Comparison of ENCODE assay signal across 18 cellular contexts in the genomic region with DNA sequence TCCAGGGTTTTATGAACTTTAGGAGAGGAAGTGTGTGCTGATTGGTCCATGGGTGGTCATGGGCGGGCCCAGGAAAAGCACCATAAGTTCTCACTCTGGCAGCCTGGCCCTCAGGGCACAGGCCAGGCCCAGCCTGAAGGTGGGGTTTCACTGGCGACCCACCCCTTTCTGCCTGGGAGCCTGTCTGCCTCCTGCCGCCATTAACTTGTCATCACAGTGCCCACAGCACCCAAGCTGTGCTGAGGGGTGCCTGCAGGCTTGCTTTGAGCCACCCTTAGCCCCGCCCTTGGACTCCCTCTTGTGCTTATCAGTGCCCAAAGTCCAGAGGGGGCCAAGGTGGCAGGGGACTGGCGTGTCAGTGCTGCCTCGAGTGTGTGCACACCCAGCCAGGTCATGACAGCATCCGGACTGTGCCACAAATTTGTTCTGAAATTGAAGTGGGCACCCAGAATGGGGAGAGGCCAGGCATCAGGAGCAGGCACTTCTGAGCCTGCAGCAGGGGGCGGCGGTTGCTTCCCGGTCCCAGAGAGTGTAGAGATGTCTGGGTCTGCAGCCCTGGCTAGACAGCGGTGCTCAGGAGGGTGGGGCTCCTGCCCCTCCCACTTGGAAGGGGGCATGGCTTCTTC.
"Had no signal": no experiment of that assay in that cellular context is flagged by ENCODE, and none has a peak within 500 bp of the region (broad histone marks: within the 10 kb centered on the region; RNA-seq: fewer than 3 reads in every experiment).

No MANE protein-coding gene starts in this region.

- H3K4me1 ChIP-seq: breast epithelium, gastrocnemius medialis, heart right ventricle, thyroid gland, vagina had no signal

- H3K27me3 Mint-ChIP-seq: activated CD4-positive, alpha-beta T cell treated with anti-CD3 and anti-CD28 coated beads, Interleukin-2, amount 10 ng/mL, durations not matched to agents 24 days and 14 days; activated naive CD8-positive, alpha-beta T cell treated with anti-CD3 and anti-CD28 coated beads, Interleukin-2, amount 10 ng/mL, durations not matched to agents 7 days and 5 days had no signal

- H3K27ac Mint-ChIP-seq: activated CD4-positive, alpha-beta T cell treated with anti-CD3 and anti-CD28 coated beads, Interleukin-2, amount 10 ng/mL, durations not matched to agents 24 days and 14 days; activated CD8-positive, alpha-beta T cell treated with anti-CD3 and anti-CD28 coated beads, Interleukin-2, amount 10 ng/mL, durations not matched to agents 7 days and 5 days; activated naive CD8-positive, alpha-beta T cell treated with anti-CD3 and anti-CD28 coated beads, Interleukin-2, amount 10 ng/mL, durations not matched to agents 7 days and 5 days; endodermal cell had no signal

- H3K4me3 Mint-ChIP-seq: activated CD4-positive, alpha-beta T cell treated with anti-CD3 and anti-CD28 coated beads, Interleukin-2, amount 10 ng/mL, durations not matched to agents 24 days and 14 days; activated CD8-positive, alpha-beta T cell treated with anti-CD3 and anti-CD28 coated beads, Interleukin-2, amount 10 ng/mL, durations not matched to agents 7 days and 5 days; activated naive CD8-positive, alpha-beta T cell treated with anti-CD3 and anti-CD28 coated beads, Interleukin-2, amount 10 ng/mL, durations not matched to agents 7 days and 5 days; endodermal cell had no signal

- DNase-seq: activated CD4-positive, alpha-beta T cell treated with anti-CD3 and anti-CD28 coated beads, Interleukin-2, amount 10 ng/mL, durations not matched to agents 24 days and 14 days; activated CD4-positive, CD25-positive, alpha-beta regulatory T cell; activated CD8-positive, alpha-beta memory T cell treated with anti-CD3 and anti-CD28 coated beads, Interleukin-2, amount 50 U/mL, for 4 hours; activated CD8-positive, alpha-beta T cell treated with anti-CD3 and anti-CD28 coated beads, Interleukin-2, amount 10 ng/mL, durations not matched to agents 7 days and 5 days; activated naive CD8-positive, alpha-beta T cell treated with anti-CD3 and anti-CD28 coated beads, Interleukin-2, amount 10 ng/mL, durations not matched to agents 7 days and 5 days; endodermal cell; gastrocnemius medialis; heart right ventricle; midbrain; ovary; stimulated activated CD4-positive, alpha-beta T cell treated with anti-CD3 and anti-CD28 coated beads, Interleukin-12 subunit alpha, Interleukin-12 subunit beta, amount 100 ng/mL, for 4 hours; stimulated activated CD4-positive, alpha-beta T cell treated with anti-CD3 and anti-CD28 coated beads, Interleukin-2, amount 100 ng/mL, for 24 hours; thyroid gland had no signal

- H3K4me3 ChIP-seq: breast epithelium, dorsolateral prefrontal cortex, gastrocnemius medialis, heart right ventricle, lung, ovary, thyroid gland, vagina had no signal

- H3K9me3 ChIP-seq: gastrocnemius medialis, heart right ventricle, ovary, thyroid gland, vagina had no signal

- H3K4me1 Mint-ChIP-seq: activated CD4-positive, alpha-beta T cell treated with anti-CD3 and anti-CD28 coated beads, Interleukin-2, amount 10 ng/mL, durations not matched to agents 24 days and 14 days; activated naive CD8-positive, alpha-beta T cell treated with anti-CD3 and anti-CD28 coated beads, Interleukin-2, amount 10 ng/mL, durations not matched to agents 7 days and 5 days had no signal

- H3K36me3 Mint-ChIP-seq: activated naive CD8-positive, alpha-beta T cell treated with anti-CD3 and anti-CD28 coated beads, Interleukin-2, amount 10 ng/mL, durations not matched to agents 7 days and 5 days had no signal

- H3K27ac ChIP-seq: breast epithelium, dorsolateral prefrontal cortex, gastrocnemius medialis, heart right ventricle, ovary, thyroid gland, vagina had no signal

- H3K27me3 ChIP-seq: breast epithelium, dorsolateral prefrontal cortex, gastrocnemius medialis, heart right ventricle, ovary, thyroid gland, vagina had no signal

- H3K9me3 Mint-ChIP-seq: activated CD4-positive, alpha-beta T cell treated with anti-CD3 and anti-CD28 coated beads, Interleukin-2, amount 10 ng/mL, durations not matched to agents 24 days and 14 days; activated naive CD8-positive, alpha-beta T cell treated with anti-CD3 and anti-CD28 coated beads, Interleukin-2, amount 10 ng/mL, durations not matched to agents 7 days and 5 days; endodermal cell had no signal

- H3K36me3 ChIP-seq: breast epithelium, gastrocnemius medialis, heart right ventricle, ovary, thyroid gland, vagina had no signal

- ATAC-seq: activated CD8-positive, alpha-beta T cell treated with anti-CD3 and anti-CD28 coated beads, Interleukin-2, amount 10 ng/mL, durations not matched to agents 7 days and 5 days; gastrocnemius medialis; heart right ventricle; left colon had no signal
